In the genomic region with DNA sequence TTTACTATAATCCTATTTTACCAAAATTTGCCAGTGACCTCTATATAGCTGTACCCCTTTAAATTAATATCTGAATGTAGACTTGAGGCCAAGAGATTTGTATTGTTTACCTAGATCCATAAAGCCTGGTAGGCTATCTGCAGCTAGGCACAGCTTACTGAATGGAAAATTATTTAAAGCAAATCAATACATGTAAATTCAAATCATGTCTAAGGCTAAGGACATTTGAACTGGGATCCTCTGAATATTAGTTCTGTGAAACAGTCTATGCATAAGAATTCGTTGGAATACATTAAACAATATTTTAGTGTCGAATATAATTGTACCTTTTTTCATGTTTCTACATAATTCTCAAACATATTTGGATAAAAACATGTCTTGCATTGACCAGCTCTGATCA, we compare ENCODE assay signal across 26 cellular contexts. TPM values are rescaled to one million over a fixed set of nuclear protein-coding genes. Genes with fewer than 3 reads are reported as not detected.
A peak's percentile ranks its signal among the peaks of the same experiment; 100 is the strongest.
DNase-seq lines count a peak whose midpoint lies in the region; ATAC-seq, FAIRE-seq and TF ChIP-seq lines count a peak whose summit lies in the region.
"Had no signal": no experiment of that assay in that cellular context is flagged by ENCODE, and none has a peak within 500 bp of the region (broad histone marks: within the 10 kb centered on the region; RNA-seq: fewer than 3 reads in every experiment).

No MANE protein-coding gene starts in this region.

- no peak for FAIRE-seq in kidney (lab: Jason Lieb, UNC)
- FAIRE-seq: D721Med, GM12878 had no signal

- no peak for ATAC-seq in body of pancreas
- ATAC-seq in HG02798 (IDR thresholded peaks at IDR 0.05; ENCODE audit: poor library complexity, unreplicated experiment), result no peak
- ATAC-seq: GM12878, GM23338, Panc1 had no signal

- no peaks in the 10 kb centered on the region for H3K36me3 Mint-ChIP-seq in immature natural killer cell

- H3K27me3 ChIP-seq in body of pancreas, result no peaks in the 10 kb centered on the region
- H3K27me3 ChIP-seq in mucosa of rectum (ENCODE audit: control insufficient read depth in 2 of 2, insufficient read depth in 2 of 2, low read length in 2 of 2), result no peaks in the 10 kb centered on the region
- H3K27me3 ChIP-seq in transverse colon, result no peaks in the 10 kb centered on the region
- H3K27me3 ChIP-seq: BLaER1 treated with 17β-estradiol and CSF1 and Interleukin-3, amounts not matched to agents 10 nM and 100 nM had no signal

- DNase-seq in body of pancreas, result no peak
- DNase-seq in kidney, result no peak
- no peak for DNase-seq in transverse colon
- DNase-seq in immature natural killer cell, result no peak
- DNase-seq in DMS 273 (lab: John Stamatoyannopoulos, UW; ENCODE audit: unreplicated experiment), result no peak
- DNase-seq: AML-193; CD4-positive, alpha-beta T cell; H9; NCI-H1048; NCI-H1417; NCI-H1694; NCI-H2029 treated with DMSO at 0.1 percent for 48 hours; NCI-H226; NCI-H510A; NCI-H69; SHP77 treated with DMSO at 0.1 percent for 48 hours had no signal

- no peaks in the 10 kb centered on the region for H3K27me3 Mint-ChIP-seq in immature natural killer cell (ENCODE audit: low read depth in 3 of 3)
- H3K27me3 Mint-ChIP-seq: CD4-positive, alpha-beta T cell had no signal

- H3K4me3 ChIP-seq in body of pancreas, result peak overlapping the region in 1 of 2 donors; percentile 21
- peak overlapping the region; percentile 71 to 79 for H3K4me3 ChIP-seq in kidney (ENCODE audit: low read length in 2 of 2)
- H3K4me3 ChIP-seq in mucosa of rectum (ENCODE audit: low read length in 2 of 2), result peak overlapping the region; percentile 65 to 78
- peak overlapping the region in 3 of 4 donors; percentile 26 to 49 (median 32) for H3K4me3 ChIP-seq in transverse colon
- H3K4me3 ChIP-seq: BLaER1 treated with 17β-estradiol and CSF1 and Interleukin-3, amounts not matched to agents 10 nM and 100 nM; GM12878; GM23338 had no signal

- H3K4me3 Mint-ChIP-seq in immature natural killer cell, result no peak overlapping the region
- H3K4me3 Mint-ChIP-seq: CD4-positive, alpha-beta T cell; GM23338; H9 had no signal

- TF ChIP-seq CTCF in body of pancreas (IDR thresholded peaks at IDR 0.05), result no peak
- TF ChIP-seq CTCF in kidney (IDR thresholded peaks at IDR 0.05; ENCODE audit: borderline replicate concordance, extremely low read depth, insufficient read depth), result no peak
- TF ChIP-seq CTCF in transverse colon (IDR thresholded peaks at IDR 0.05), result no peak

- no peak overlapping the region for H3K27ac Mint-ChIP-seq in immature natural killer cell
- H3K27ac Mint-ChIP-seq: CD4-positive, alpha-beta T cell; GM23338; H9 had no signal

- H3K4me1 ChIP-seq in body of pancreas (peaks cover 31% of the 10 kb centered on the region), kidney (ENCODE audit: control insufficient read depth in 1 of 2, insufficient read depth in 1 of 2, low read depth in 1 of 2, low read length in 2 of 2) (peaks cover 0 to 3% of the 10 kb centered on the region in 2 donors), mucosa of rectum (ENCODE audit: control insufficient read depth in 2 of 2, insufficient read depth in 2 of 2, low read length in 2 of 2) (peaks cover 0 to 3% of the 10 kb centered on the region in 2 donors), transverse colon (peaks cover 0 to 14% (median 4%) of the 10 kb centered on the region in 4 donors)
- H3K4me1 ChIP-seq: BLaER1 treated with 17β-estradiol and CSF1 and Interleukin-3, amounts not matched to agents 10 nM and 100 nM had no signal

- intact Hi-C loops in body of pancreas (cut with DNase I), result no loop called here
- intact Hi-C loops in kidney (cut with DNase I), result no loop called here
- intact Hi-C loops in transverse colon (cut with DNase I; ENCODE audit: low total_unique reads), result no loop called here

- 31 to 56% methylated on average over 2 of the region's 2 CpGs for WGBS in body of pancreas, 2 donors
- WGBS in transverse colon (ENCODE audit: low coverage in 1 of 2), 2 donors, result 25 to 40% methylated on average over 2 of the region's 2 CpGs

- H3K36me3 ChIP-seq in body of pancreas (replicated peaks in 1 of 2; ENCODE audit: insufficient read depth in 1 of 2, low read depth in 2 of 2), result no peaks in the 10 kb centered on the region
- no peaks in the 10 kb centered on the region for H3K36me3 ChIP-seq in kidney (ENCODE audit: control insufficient read depth in 1 of 2, insufficient read depth in 2 of 2, low read length in 2 of 2)
- no peaks in the 10 kb centered on the region for H3K36me3 ChIP-seq in mucosa of rectum (ENCODE audit: control insufficient read depth in 2 of 2, insufficient read depth in 2 of 2, low read length in 2 of 2)
- no peaks in the 10 kb centered on the region for H3K36me3 ChIP-seq in transverse colon
- H3K36me3 ChIP-seq: BLaER1 treated with 17β-estradiol and CSF1 and Interleukin-3, amounts not matched to agents 10 nM and 100 nM had no signal

- H3K27ac ChIP-seq in body of pancreas (peak overlapping the region in 3 of 4 donors; percentile 36 to 90 (median 51)), kidney (ENCODE audit: low read depth in 2 of 2, low read length in 2 of 2) (peak overlapping the region; percentile 40 to 41), mucosa of rectum (ENCODE audit: low read depth in 2 of 2, low read length in 2 of 2) (peak overlapping the region; percentile 20 to 32), transverse colon (peak overlapping the region; percentile 19 to 84 (median 79))
- H3K27ac ChIP-seq: BLaER1 treated with 17β-estradiol and CSF1 and Interleukin-3, amounts not matched to agents 10 nM and 100 nM; HL-60 had no signal

- no peaks in the 10 kb centered on the region for H3K4me1 Mint-ChIP-seq in immature natural killer cell

- no peak for TF ChIP-seq EP300 in transverse colon (IDR thresholded peaks at IDR 0.05; ENCODE audit: low read depth)

- in situ Hi-C loops in transverse colon (cut with MboI; ENCODE audit: low pct_ligation_motif_present in 1 of 4, low pct_unique_long_range_greater_than_20kb in 1 of 4, low sequenced_read_pairs in 3 of 4), result no loop called here

- H3K9me3 Mint-ChIP-seq in immature natural killer cell, result peaks cover 4 to 19% (median 8%) of the 10 kb centered on the region in 6 donors
- H3K9me3 Mint-ChIP-seq: GM23338, H9 had no signal

- H3K9me3 ChIP-seq in body of pancreas (no peaks in the 10 kb centered on the region), kidney (ENCODE audit: control insufficient read depth in 1 of 2, low read length in 2 of 2) (no peaks in the 10 kb centered on the region), mucosa of rectum (ENCODE audit: control insufficient read depth in 2 of 2, low read length in 2 of 2) (no peaks in the 10 kb centered on the region), transverse colon (no peaks in the 10 kb centered on the region)
- H3K9me3 ChIP-seq: BLaER1 treated with 17β-estradiol and CSF1 and Interleukin-3, amounts not matched to agents 10 nM and 100 nM had no signal

- H3K9ac ChIP-seq in kidney (ENCODE audit: low read length in 2 of 2) (peak overlapping the region in 1 of 2 donors; percentile 60), mucosa of rectum (ENCODE audit: low read depth in 1 of 2, low read length in 2 of 2) (peak overlapping the region; percentile 52)
- H3K9ac ChIP-seq: BLaER1 treated with 17β-estradiol and CSF1 and Interleukin-3, amounts not matched to agents 10 nM and 100 nM had no signal

- peak in 1 of 3 donors; percentile 19 for TF ChIP-seq POLR2A in body of pancreas (IDR thresholded peaks at IDR 0.05)
- TF ChIP-seq POLR2A in transverse colon (IDR thresholded peaks at IDR 0.05), result no peak

RNA-seq across cellular contexts. Expression of a gene that starts 1.6 kb away (rescaled TPM):
- total RNA-seq in body of pancreas (10 to 100 TPM; 35.9 to 39.4 TPM), kidney (57.7 TPM), transverse colon (100 to 1,000 TPM in 2 of 4 donors, 10 to 100 TPM in 2; 28.5 to 185 (median 90.3) TPM)
- polyA plus RNA-seq in kidney (ENCODE audit: insufficient read depth, low read depth, low replicate concordance) (27.1 TPM), immature natural killer cell (not detected)
- total RNA-seq: A172; CD4-positive, alpha-beta T cell; GM23338; H9 had no signal
- polyA plus RNA-seq: AG04450, GM23338 had no signal

Comparison
In these comparisons a context has a peak if more than half of its experiments do, and no peak if none do; other contexts are left out.
1. H3K27ac ChIP-seq: peak in every context shown above with its lines; median percentile 79 in transverse colon; 51 in body of pancreas; 40 in kidney; 26 in mucosa of rectum.